In the genomic region with DNA sequence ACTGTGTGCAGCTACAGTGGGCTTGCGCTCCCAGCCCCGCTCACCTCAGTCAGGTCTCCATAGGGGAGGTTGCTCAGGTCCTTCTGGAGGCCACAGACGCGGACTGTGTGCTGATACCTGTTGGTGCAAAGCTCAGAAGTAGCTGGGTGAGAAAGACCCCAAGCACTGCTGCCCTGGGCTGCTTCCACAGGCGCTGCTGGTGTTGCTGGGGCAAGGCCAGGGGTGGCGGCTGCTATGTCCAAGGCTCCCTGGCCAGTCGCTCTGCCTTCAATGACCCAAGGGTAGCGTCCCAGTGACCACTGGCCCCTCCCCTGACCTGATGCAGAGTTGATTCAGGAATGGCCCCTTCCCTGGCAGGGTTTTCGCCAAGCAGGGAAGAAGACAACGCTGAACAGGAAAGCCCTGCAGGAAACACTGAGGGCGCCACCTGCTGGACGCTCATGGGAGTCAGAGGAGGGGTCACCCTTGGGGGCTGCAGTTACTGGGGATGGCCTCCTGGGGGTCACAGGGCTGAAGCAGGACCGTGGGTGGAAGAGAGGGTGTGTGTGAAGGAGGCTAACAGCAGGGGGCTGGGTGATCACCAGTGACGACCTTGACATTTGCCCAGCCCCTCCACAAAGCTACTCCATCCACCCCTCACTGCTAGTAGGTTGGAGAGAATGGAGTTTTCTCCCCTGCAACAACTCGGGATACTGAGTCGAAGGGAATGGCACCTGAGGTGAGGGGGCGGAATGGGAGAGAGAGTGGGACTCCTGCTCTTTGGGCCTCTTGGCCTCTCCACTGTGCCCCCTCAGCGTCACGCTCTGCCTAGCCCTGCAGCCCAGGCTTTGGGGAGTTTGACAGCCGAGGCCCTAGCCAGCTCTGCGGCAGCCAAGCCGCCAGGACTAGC, we compare ENCODE assay signal across 2 cellular contexts.
TF ChIP-seq lines count a peak whose summit lies in the region.

No MANE protein-coding gene starts in this region.

TF ChIP-seq in K562, 482 proteins besides CTCF, POLR2A, EP300 and RAD21 (continued from another document and continues in another):
- TF ChIP-seq, protein P1, sequence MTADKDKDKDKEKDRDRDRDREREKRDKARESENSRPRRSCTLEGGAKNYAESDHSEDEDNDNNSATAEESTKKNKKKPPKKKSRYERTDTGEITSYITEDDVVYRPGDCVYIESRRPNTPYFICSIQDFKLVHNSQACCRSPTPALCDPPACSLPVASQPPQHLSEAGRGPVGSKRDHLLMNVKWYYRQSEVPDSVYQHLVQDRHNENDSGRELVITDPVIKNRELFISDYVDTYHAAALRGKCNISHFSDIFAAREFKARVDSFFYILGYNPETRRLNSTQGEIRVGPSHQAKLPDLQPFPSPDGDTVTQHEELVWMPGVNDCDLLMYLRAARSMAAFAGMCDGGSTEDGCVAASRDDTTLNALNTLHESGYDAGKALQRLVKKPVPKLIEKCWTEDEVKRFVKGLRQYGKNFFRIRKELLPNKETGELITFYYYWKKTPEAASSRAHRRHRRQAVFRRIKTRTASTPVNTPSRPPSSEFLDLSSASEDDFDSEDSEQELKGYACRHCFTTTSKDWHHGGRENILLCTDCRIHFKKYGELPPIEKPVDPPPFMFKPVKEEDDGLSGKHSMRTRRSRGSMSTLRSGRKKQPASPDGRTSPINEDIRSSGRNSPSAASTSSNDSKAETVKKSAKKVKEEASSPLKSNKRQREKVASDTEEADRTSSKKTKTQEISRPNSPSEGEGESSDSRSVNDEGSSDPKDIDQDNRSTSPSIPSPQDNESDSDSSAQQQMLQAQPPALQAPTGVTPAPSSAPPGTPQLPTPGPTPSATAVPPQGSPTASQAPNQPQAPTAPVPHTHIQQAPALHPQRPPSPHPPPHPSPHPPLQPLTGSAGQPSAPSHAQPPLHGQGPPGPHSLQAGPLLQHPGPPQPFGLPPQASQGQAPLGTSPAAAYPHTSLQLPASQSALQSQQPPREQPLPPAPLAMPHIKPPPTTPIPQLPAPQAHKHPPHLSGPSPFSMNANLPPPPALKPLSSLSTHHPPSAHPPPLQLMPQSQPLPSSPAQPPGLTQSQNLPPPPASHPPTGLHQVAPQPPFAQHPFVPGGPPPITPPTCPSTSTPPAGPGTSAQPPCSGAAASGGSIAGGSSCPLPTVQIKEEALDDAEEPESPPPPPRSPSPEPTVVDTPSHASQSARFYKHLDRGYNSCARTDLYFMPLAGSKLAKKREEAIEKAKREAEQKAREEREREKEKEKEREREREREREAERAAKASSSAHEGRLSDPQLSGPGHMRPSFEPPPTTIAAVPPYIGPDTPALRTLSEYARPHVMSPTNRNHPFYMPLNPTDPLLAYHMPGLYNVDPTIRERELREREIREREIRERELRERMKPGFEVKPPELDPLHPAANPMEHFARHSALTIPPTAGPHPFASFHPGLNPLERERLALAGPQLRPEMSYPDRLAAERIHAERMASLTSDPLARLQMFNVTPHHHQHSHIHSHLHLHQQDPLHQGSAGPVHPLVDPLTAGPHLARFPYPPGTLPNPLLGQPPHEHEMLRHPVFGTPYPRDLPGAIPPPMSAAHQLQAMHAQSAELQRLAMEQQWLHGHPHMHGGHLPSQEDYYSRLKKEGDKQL (CRISPR knock-in tag; IDR thresholded peaks at IDR 0.05; ENCODE audit: borderline replicate concordance) = no peak
- TF ChIP-seq ZNF583 (CRISPR knock-in tag; IDR thresholded peaks at IDR 0.05) (no peak), ZNF124 (CRISPR knock-in tag; IDR thresholded peaks at IDR 0.05) (no peak), L3MBTL2 (IDR thresholded peaks at IDR 0.05) (no peak), NCOR1 (IDR thresholded peaks at IDR 0.05) (no peak), HOXB6 (CRISPR knock-in tag; IDR thresholded peaks at IDR 0.05; ENCODE audit: borderline replicate concordance) (no peak)
- TF ChIP-seq, protein P2, sequence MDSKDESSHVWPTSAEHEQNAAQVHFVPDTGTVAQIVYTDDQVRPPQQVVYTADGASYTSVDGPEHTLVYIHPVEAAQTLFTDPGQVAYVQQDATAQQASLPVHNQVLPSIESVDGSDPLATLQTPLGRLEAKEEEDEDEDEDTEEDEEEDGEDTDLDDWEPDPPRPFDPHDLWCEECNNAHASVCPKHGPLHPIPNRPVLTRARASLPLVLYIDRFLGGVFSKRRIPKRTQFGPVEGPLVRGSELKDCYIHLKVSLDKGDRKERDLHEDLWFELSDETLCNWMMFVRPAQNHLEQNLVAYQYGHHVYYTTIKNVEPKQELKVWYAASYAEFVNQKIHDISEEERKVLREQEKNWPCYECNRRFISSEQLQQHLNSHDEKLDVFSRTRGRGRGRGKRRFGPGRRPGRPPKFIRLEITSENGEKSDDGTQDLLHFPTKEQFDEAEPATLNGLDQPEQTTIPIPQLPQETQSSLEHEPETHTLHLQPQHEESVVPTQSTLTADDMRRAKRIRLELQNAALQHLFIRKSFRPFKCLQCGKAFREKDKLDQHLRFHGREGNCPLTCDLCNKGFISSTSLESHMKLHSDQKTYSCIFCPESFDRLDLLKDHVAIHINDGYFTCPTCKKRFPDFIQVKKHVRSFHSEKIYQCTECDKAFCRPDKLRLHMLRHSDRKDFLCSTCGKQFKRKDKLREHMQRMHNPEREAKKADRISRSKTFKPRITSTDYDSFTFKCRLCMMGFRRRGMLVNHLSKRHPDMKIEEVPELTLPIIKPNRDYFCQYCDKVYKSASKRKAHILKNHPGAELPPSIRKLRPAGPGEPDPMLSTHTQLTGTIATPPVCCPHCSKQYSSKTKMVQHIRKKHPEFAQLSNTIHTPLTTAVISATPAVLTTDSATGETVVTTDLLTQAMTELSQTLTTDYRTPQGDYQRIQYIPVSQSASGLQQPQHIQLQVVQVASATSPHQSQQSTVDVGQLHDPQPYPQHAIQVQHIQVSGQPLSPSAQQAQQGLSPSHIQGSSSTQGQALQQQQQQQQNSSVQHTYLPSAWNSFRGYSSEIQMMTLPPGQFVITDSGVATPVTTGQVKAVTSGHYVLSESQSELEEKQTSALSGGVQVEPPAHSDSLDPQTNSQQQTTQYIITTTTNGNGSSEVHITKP (IDR thresholded peaks at IDR 0.05; ENCODE audit: partially characterized antibody) = no peak
- TF ChIP-seq, protein P3, sequence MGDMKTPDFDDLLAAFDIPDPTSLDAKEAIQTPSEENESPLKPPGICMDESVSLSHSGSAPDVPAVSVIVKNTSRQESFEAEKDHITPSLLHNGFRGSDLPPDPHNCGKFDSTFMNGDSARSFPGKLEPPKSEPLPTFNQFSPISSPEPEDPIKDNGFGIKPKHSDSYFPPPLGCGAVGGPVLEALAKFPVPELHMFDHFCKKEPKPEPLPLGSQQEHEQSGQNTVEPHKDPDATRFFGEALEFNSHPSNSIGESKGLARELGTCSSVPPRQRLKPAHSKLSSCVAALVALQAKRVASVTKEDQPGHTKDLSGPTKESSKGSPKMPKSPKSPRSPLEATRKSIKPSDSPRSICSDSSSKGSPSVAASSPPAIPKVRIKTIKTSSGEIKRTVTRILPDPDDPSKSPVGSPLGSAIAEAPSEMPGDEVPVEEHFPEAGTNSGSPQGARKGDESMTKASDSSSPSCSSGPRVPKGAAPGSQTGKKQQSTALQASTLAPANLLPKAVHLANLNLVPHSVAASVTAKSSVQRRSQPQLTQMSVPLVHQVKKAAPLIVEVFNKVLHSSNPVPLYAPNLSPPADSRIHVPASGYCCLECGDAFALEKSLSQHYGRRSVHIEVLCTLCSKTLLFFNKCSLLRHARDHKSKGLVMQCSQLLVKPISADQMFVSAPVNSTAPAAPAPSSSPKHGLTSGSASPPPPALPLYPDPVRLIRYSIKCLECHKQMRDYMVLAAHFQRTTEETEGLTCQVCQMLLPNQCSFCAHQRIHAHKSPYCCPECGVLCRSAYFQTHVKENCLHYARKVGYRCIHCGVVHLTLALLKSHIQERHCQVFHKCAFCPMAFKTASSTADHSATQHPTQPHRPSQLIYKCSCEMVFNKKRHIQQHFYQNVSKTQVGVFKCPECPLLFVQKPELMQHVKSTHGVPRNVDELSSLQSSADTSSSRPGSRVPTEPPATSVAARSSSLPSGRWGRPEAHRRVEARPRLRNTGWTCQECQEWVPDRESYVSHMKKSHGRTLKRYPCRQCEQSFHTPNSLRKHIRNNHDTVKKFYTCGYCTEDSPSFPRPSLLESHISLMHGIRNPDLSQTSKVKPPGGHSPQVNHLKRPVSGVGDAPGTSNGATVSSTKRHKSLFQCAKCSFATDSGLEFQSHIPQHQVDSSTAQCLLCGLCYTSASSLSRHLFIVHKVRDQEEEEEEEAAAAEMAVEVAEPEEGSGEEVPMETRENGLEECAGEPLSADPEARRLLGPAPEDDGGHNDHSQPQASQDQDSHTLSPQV (IDR thresholded peaks at IDR 0.05) = no peak

TF ChIP-seq in HepG2, 621 proteins besides CTCF, POLR2A, EP300 and RAD21 (continued from another document and continues in another):
- TF ChIP-seq ZNF841 (CRISPR knock-in tag; IDR thresholded peaks at IDR 0.05; ENCODE audit: borderline replicate concordance) (no peak), SIX1 (CRISPR knock-in tag; IDR thresholded peaks at IDR 0.05; ENCODE audit: borderline replicate concordance) (no peak), ETV5 (CRISPR knock-in tag; IDR thresholded peaks at IDR 0.05; ENCODE audit: borderline replicate concordance) (peak; percentile 20; the same call in 1 of the 2 replicates), TGIF2 (CRISPR knock-in tag; IDR thresholded peaks at IDR 0.05) (no peak), ZBTB7A (CRISPR knock-in tag; IDR thresholded peaks at IDR 0.05) (peak; percentile 67; the same call in 1 of the 2 replicates), SIN3A (IDR thresholded peaks at IDR 0.05; ENCODE audit: borderline replicate concordance, low read depth, low read length) (no peak), IRF2 (CRISPR knock-in tag; IDR thresholded peaks at IDR 0.05) (no peak), CAMTA2 (CRISPR knock-in tag; IDR thresholded peaks at IDR 0.05; ENCODE audit: borderline replicate concordance) (peak; percentile 19; the same call in 1 of the 2 replicates), NFE2 (CRISPR knock-in tag; IDR thresholded peaks at IDR 0.05) (no peak), CREB1 (IDR thresholded peaks at IDR 0.05) (no peak), CREB1 (CRISPR knock-in tag; IDR thresholded peaks at IDR 0.05) (no peak), ZNF160 (CRISPR knock-in tag; IDR thresholded peaks at IDR 0.05) (0 out of 2 replicates have a peak, but pooled peaks have one; percentile 16), MAZ (IDR thresholded peaks at IDR 0.05; ENCODE audit: borderline replicate concordance, low read depth, low read length) (peak; percentile 81; the same call in 1 of the 2 replicates), MAZ (CRISPR knock-in tag; IDR thresholded peaks at IDR 0.05; ENCODE audit: low read depth) (peak; percentile 30; the same call in 1 of the 2 replicates), KDM5B (CRISPR knock-in tag; IDR thresholded peaks at IDR 0.05; ENCODE audit: borderline replicate concordance) (peak; percentile 40)
- TF ChIP-seq, protein P4, sequence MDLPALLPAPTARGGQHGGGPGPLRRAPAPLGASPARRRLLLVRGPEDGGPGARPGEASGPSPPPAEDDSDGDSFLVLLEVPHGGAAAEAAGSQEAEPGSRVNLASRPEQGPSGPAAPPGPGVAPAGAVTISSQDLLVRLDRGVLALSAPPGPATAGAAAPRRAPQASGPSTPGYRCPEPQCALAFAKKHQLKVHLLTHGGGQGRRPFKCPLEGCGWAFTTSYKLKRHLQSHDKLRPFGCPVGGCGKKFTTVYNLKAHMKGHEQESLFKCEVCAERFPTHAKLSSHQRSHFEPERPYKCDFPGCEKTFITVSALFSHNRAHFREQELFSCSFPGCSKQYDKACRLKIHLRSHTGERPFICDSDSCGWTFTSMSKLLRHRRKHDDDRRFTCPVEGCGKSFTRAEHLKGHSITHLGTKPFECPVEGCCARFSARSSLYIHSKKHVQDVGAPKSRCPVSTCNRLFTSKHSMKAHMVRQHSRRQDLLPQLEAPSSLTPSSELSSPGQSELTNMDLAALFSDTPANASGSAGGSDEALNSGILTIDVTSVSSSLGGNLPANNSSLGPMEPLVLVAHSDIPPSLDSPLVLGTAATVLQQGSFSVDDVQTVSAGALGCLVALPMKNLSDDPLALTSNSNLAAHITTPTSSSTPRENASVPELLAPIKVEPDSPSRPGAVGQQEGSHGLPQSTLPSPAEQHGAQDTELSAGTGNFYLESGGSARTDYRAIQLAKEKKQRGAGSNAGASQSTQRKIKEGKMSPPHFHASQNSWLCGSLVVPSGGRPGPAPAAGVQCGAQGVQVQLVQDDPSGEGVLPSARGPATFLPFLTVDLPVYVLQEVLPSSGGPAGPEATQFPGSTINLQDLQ (CRISPR knock-in tag; IDR thresholded peaks at IDR 0.05) = 0 out of 2 replicates have a peak, but pooled peaks have one; percentile 30
- TF ChIP-seq, protein P5, sequence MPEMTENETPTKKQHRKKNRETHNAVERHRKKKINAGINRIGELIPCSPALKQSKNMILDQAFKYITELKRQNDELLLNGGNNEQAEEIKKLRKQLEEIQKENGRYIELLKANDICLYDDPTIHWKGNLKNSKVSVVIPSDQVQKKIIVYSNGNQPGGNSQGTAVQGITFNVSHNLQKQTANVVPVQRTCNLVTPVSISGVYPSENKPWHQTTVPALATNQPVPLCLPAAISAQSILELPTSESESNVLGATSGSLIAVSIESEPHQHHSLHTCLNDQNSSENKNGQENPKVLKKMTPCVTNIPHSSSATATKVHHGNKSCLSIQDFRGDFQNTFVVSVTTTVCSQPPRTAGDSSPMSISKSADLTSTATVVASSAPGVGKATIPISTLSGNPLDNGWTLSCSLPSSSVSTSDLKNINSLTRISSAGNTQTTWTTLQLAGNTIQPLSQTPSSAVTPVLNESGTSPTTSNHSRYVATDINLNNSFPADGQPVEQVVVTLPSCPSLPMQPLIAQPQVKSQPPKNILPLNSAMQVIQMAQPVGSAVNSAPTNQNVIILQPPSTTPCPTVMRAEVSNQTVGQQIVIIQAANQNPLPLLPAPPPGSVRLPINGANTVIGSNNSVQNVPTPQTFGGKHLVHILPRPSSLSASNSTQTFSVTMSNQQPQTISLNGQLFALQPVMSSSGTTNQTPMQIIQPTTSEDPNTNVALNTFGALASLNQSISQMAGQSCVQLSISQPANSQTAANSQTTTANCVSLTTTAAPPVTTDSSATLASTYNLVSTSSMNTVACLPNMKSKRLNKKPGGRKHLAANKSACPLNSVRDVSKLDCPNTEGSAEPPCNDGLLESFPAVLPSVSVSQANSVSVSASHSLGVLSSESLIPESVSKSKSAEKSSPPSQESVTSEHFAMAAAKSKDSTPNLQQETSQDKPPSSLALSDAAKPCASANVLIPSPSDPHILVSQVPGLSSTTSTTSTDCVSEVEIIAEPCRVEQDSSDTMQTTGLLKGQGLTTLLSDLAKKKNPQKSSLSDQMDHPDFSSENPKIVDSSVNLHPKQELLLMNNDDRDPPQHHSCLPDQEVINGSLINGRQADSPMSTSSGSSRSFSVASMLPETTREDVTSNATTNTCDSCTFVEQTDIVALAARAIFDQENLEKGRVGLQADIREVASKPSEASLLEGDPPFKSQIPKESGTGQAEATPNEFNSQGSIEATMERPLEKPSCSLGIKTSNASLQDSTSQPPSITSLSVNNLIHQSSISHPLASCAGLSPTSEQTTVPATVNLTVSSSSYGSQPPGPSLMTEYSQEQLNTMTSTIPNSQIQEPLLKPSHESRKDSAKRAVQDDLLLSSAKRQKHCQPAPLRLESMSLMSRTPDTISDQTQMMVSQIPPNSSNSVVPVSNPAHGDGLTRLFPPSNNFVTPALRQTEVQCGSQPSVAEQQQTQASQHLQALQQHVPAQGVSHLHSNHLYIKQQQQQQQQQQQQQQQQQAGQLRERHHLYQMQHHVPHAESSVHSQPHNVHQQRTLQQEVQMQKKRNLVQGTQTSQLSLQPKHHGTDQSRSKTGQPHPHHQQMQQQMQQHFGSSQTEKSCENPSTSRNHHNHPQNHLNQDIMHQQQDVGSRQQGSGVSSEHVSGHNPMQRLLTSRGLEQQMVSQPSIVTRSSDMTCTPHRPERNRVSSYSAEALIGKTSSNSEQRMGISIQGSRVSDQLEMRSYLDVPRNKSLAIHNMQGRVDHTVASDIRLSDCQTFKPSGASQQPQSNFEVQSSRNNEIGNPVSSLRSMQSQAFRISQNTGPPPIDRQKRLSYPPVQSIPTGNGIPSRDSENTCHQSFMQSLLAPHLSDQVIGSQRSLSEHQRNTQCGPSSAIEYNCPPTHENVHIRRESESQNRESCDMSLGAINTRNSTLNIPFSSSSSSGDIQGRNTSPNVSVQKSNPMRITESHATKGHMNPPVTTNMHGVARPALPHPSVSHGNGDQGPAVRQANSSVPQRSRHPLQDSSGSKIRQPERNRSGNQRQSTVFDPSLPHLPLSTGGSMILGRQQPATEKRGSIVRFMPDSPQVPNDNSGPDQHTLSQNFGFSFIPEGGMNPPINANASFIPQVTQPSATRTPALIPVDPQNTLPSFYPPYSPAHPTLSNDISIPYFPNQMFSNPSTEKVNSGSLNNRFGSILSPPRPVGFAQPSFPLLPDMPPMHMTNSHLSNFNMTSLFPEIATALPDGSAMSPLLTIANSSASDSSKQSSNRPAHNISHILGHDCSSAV (CRISPR knock-in tag; IDR thresholded peaks at IDR 0.05; ENCODE audit: borderline replicate concordance) = no peak
